ENCODE assay signal across 12 cellular contexts in genomic region chr20:47335251-47336012, GRCh38. TPM values are rescaled to one million over a fixed set of nuclear protein-coding genes. Genes with fewer than 3 reads are reported as not detected.
DNase-seq lines count a peak whose midpoint lies in the region; ATAC-seq and TF ChIP-seq lines count a peak whose summit lies in the region.
"Had no signal": no experiment of that assay in that cellular context is flagged by ENCODE, and none has a peak within 500 bp of the region (broad histone marks: within the 10 kb centered on the region; RNA-seq: fewer than 3 reads in every experiment).

No MANE protein-coding gene starts in this region.

- peak overlapping the region in 5 of 10 donors; percentile 0 to 28 (median 17) for H3K4me3 Mint-ChIP-seq in naive thymus-derived CD4-positive, alpha-beta T cell

- H3K9me3 ChIP-seq in SK-N-SH (no peaks in the 10 kb centered on the region), esophagus (ENCODE audit: control insufficient read depth in 2 of 2, insufficient read depth in 1 of 2, low read depth in 1 of 2, low read length in 1 of 2) (no peaks in the 10 kb centered on the region), upper lobe of left lung (no peaks in the 10 kb centered on the region)
- H3K9me3 ChIP-seq in naive thymus-derived CD4-positive, alpha-beta T cell (ENCODE audit: control insufficient read depth in 2 of 3, low read length in 3 of 3): no peaks in the 10 kb centered on the region

- no peaks in the 10 kb centered on the region for H3K27me3 Mint-ChIP-seq in naive thymus-derived CD4-positive, alpha-beta T cell

- no peaks in the 10 kb centered on the region for H3K9me2 ChIP-seq in SK-N-SH

- H3K4me2 ChIP-seq in SK-N-SH: peak overlapping the region; percentile 63; the same call in 1 of the 2 replicates

- no peak for TF ChIP-seq EP300 in SK-N-SH (IDR thresholded peaks at IDR 0.05; ENCODE audit: borderline replicate concordance in 1 of 2, low read depth in 1 of 2, low read length in 1 of 2)
- no peak for TF ChIP-seq EP300 in upper lobe of left lung (IDR thresholded peaks at IDR 0.05)

- H3K4me1 ChIP-seq in SK-N-SH (ENCODE audit: control insufficient read depth in 1 of 2, insufficient read depth in 2 of 2, low read depth in 1 of 2, low read length in 1 of 2) (peaks cover 13 to 30% of the 10 kb centered on the region in 2 experiments; a peak in 3 of 4 replicates), esophagus (ENCODE audit: control insufficient read depth in 2 of 2, insufficient read depth in 2 of 2, low read length in 1 of 2) (peaks cover 0 to 8% of the 10 kb centered on the region in 2 donors), upper lobe of left lung (peaks cover 31 to 59% (median 46%) of the 10 kb centered on the region in 4 donors)
- peaks cover 0 to 8% of the 10 kb centered on the region in 2 donors for H3K4me1 ChIP-seq in naive thymus-derived CD4-positive, alpha-beta T cell (ENCODE audit: control insufficient read depth in 2 of 2, insufficient read depth in 2 of 2, low read length in 2 of 2)

- TF ChIP-seq CTCF in SK-N-SH (IDR thresholded peaks at IDR 0.05): no peak
- TF ChIP-seq CTCF in upper lobe of left lung (IDR thresholded peaks at IDR 0.05): no peak

- DNase-seq in SK-N-SH (no peak), upper lobe of left lung (no peak), iPS-NIHi7 (ENCODE audit: extremely low spot score) (no peak), putamen (ENCODE audit: low spot score) (no peak)
- no peak for DNase-seq in naive thymus-derived CD4-positive, alpha-beta T cell
- no peak for DNase-seq in stimulated activated CD4-positive, alpha-beta T cell treated with anti-CD3 and anti-CD28 coated beads, Interleukin-2, amount 100 ng/mL, for 24 hours
- DNase-seq: activated T-cell treated with anti-CD3 and anti-CD28 coated beads, Interleukin-2, amount 50 U/mL, for 1 hour; NCI-H1694 had no signal

- CTCF ChIA-PET in SK-N-SH (lab: Yijun Ruan, JAX): interaction anchor here (1.0 kb wide), 1 partner anchor 49 kb away, joined by 4 read pairs; no protein-coding TSS in a partner anchor
- CTCF ChIA-PET in naive thymus-derived CD4-positive, alpha-beta T cell (lab: Charles Lee): interaction anchor here (1.0 to 1.1 kb wide), 2 partner anchors 30 to 48 kb away, joined by 3 read pairs; no protein-coding TSS in a partner anchor

- TF ChIP-seq POLR2A in upper lobe of left lung (IDR thresholded peaks at IDR 0.05): no peak

- intact Hi-C loops in naive thymus-derived CD4-positive, alpha-beta T cell (cut with micrococcal nuclease): no loop called here

- WGBS in SK-N-SH (ENCODE audit: low lambda C conversion rate): 81% methylated on average over 10 of the region's 10 CpGs
- whole genome bisulfite sequencing in esophagus, 2 donors: 82% methylated on average over 10 of the region's 10 CpGs
- 87 to 91% methylated on average over 10 of the region's 10 CpGs for WGBS in upper lobe of left lung, 2 donors

- H3K27ac ChIP-seq in SK-N-SH (ENCODE audit: low read depth in 2 of 2, low read length in 1 of 2): peak overlapping the region; percentile 35 to 91
- H3K27ac ChIP-seq in esophagus (ENCODE audit: low read depth in 2 of 2, low read length in 1 of 2): peak overlapping the region; percentile 66 to 72
- H3K27ac ChIP-seq in naive thymus-derived CD4-positive, alpha-beta T cell (ENCODE audit: low read depth, low read length): no peak overlapping the region
- peak overlapping the region; percentile 83 to 89 (median 86) for H3K27ac ChIP-seq in upper lobe of left lung
- H3K27ac ChIP-seq: 22Rv1, SK-N-MC had no signal

- H3K27me3 ChIP-seq in SK-N-SH (ENCODE audit: insufficient read depth) (no peaks in the 10 kb centered on the region), esophagus (ENCODE audit: control insufficient read depth in 1 of 2, insufficient read depth in 2 of 2, low read length in 2 of 2) (no peaks in the 10 kb centered on the region), upper lobe of left lung (no peaks in the 10 kb centered on the region)
- no peaks in the 10 kb centered on the region for H3K27me3 ChIP-seq in naive thymus-derived CD4-positive, alpha-beta T cell (ENCODE audit: control insufficient read depth in 2 of 2, insufficient read depth in 2 of 2, low read length in 2 of 2)

- no peaks in the 10 kb centered on the region for H3K9me3 Mint-ChIP-seq in naive thymus-derived CD4-positive, alpha-beta T cell

- peak overlapping the region in 6 of 9 donors; percentile 20 to 88 (median 63) for H3K27ac Mint-ChIP-seq in naive thymus-derived CD4-positive, alpha-beta T cell

- H3K4me3 ChIP-seq in SK-N-SH (ENCODE audit: low read depth in 2 of 2, low read length in 1 of 2) (no peak overlapping the region), esophagus (ENCODE audit: low read depth in 1 of 2, low read length in 2 of 2) (no peak overlapping the region), upper lobe of left lung (no peak overlapping the region)
- no peak overlapping the region for H3K4me3 ChIP-seq in naive thymus-derived CD4-positive, alpha-beta T cell (ENCODE audit: low read length)
- H3K4me3 ChIP-seq: SK-N-MC had no signal

- no peaks in the 10 kb centered on the region for H4K20me1 ChIP-seq in SK-N-SH (ENCODE audit: insufficient read depth)

- POLR2A ChIA-PET in SK-N-SH (lab: Yijun Ruan, JAX): no interaction called here
- POLR2A ChIA-PET in naive thymus-derived CD4-positive, alpha-beta T cell (lab: Charles Lee): no interaction called here

- TF ChIP-seq RAD21 in SK-N-SH (IDR thresholded peaks at IDR 0.05; ENCODE audit: low read length): no peak

- H3K4me1 Mint-ChIP-seq in naive thymus-derived CD4-positive, alpha-beta T cell: peaks cover 40 to 83% (median 75%) of the 10 kb centered on the region in 7 donors

- no peak overlapping the region for H2AFZ ChIP-seq in SK-N-SH (ENCODE audit: low read depth)

- H3K9ac ChIP-seq in SK-N-SH: 0 out of 2 replicates have a peak overlapping the region, but pooled peaks have one; percentile 34

- H3K36me3 ChIP-seq in SK-N-SH (replicated peaks in 1 of 2; ENCODE audit: control insufficient read depth in 1 of 2, insufficient read depth in 2 of 2, low read length in 1 of 2): peaks cover 0 to 23% of the 10 kb centered on the region in 2 experiments
- peaks cover 0 to 3% of the 10 kb centered on the region in 2 donors for H3K36me3 ChIP-seq in esophagus (ENCODE audit: control insufficient read depth in 2 of 2, insufficient read depth in 2 of 2, low read length in 1 of 2)
- H3K36me3 ChIP-seq in naive thymus-derived CD4-positive, alpha-beta T cell (ENCODE audit: control insufficient read depth in 2 of 3, insufficient read depth in 3 of 3, low read length in 3 of 3): peaks cover 0 to 44% (median 13%) of the 10 kb centered on the region in 3 experiments
- H3K36me3 ChIP-seq in upper lobe of left lung: peaks cover 0 to 3% (median 0%) of the 10 kb centered on the region in 4 donors

- H3F3A ChIP-seq in SK-N-SH (replicated peaks; ENCODE audit: insufficient read depth): peaks cover 45% of the 10 kb centered on the region

- H3K79me2 ChIP-seq in SK-N-SH (ENCODE audit: insufficient read depth): peaks cover 91% of the 10 kb centered on the region

- ATAC-seq in SK-N-SH treated with all-trans-retinoic acid at 6 μM for 48 hours (no peak), upper lobe of left lung (ENCODE audit: low FRiP score in 2 of 2) (no peak)
- ATAC-seq in naive thymus-derived CD4-positive, alpha-beta T cell: no peak

- peaks cover 8 to 40% (median 31%) of the 10 kb centered on the region in 5 donors for H3K36me3 Mint-ChIP-seq in naive thymus-derived CD4-positive, alpha-beta T cell

TF ChIP-seq in SK-N-SH, 30 proteins besides CTCF, POLR2A, EP300 and RAD21 (continues in another document):
- TF ChIP-seq TEAD4 (IDR thresholded peaks at IDR 0.05; ENCODE audit: borderline replicate concordance, insufficient read depth) (no peak), USF2 (IDR thresholded peaks at IDR 0.05; ENCODE audit: borderline replicate concordance, low read depth, low read length) (no peak), YY1 (IDR thresholded peaks at IDR 0.05; ENCODE audit: low read depth) (no peak), RCOR1 (IDR thresholded peaks at IDR 0.05; ENCODE audit: low read length) (no peak), TCF12 (IDR thresholded peaks at IDR 0.05) (no peak), JUND (IDR thresholded peaks at IDR 0.05) (no peak)

TF ChIP-seq in SK-N-SH treated with all-trans-retinoic acid at 6 μM for 48 hours, 23 proteins besides CTCF, POLR2A, EP300 and RAD21 (continues in another document):
- TF ChIP-seq GLIS3 (CRISPR knock-in tag; IDR thresholded peaks at IDR 0.05) (no peak), ESRRG (CRISPR knock-in tag; IDR thresholded peaks at IDR 0.05) (no peak), OSR1 (CRISPR knock-in tag; IDR thresholded peaks at IDR 0.05) (no peak), PPARA (CRISPR knock-in tag; IDR thresholded peaks at IDR 0.05; ENCODE audit: borderline replicate concordance) (no peak), ZNF8 (CRISPR knock-in tag; IDR thresholded peaks at IDR 0.05) (no peak), TSHZ2 (CRISPR knock-in tag; IDR thresholded peaks at IDR 0.05) (no peak), SNAI2 (CRISPR knock-in tag; IDR thresholded peaks at IDR 0.05) (no peak)

RNA-seq across cellular contexts. Expression of gene ZMYND8, which starts 21.1 kb away (rescaled TPM):
- polyA plus RNA-seq in SK-N-SH (2012; rRNA removed) (20.6 and 25.3 TPM in 2 replicates), esophagus (10 to 100 TPM in 1 of 2 donors, 1 to 10 TPM in 1; 8.8 to 18.7 TPM)
- 19.5 and 20.5 TPM in 2 replicates for polyA plus RNA-seq in SK-N-SH (2012; cell fraction: cytosol; rRNA removed)
- 54.6 and 62.7 TPM in 2 replicates for polyA plus RNA-seq in SK-N-SH (2012; cell fraction: nucleus; rRNA removed)
- total RNA-seq in naive thymus-derived CD4-positive, alpha-beta T cell: 10 to 100 TPM; 54.5 to 83.0 (median 68.5) TPM
- polyA plus RNA-seq in naive thymus-derived CD4-positive, alpha-beta T cell: 10 to 100 TPM; 12.7 to 28.7 TPM
- total RNA-seq in upper lobe of left lung: 100 to 1,000 TPM in 1 of 6 donors, 10 to 100 TPM in 5; 24.6 to 120 (median 51.8) TPM
